18 cellular contexts compared by ENCODE assay signal in the genomic region with DNA sequence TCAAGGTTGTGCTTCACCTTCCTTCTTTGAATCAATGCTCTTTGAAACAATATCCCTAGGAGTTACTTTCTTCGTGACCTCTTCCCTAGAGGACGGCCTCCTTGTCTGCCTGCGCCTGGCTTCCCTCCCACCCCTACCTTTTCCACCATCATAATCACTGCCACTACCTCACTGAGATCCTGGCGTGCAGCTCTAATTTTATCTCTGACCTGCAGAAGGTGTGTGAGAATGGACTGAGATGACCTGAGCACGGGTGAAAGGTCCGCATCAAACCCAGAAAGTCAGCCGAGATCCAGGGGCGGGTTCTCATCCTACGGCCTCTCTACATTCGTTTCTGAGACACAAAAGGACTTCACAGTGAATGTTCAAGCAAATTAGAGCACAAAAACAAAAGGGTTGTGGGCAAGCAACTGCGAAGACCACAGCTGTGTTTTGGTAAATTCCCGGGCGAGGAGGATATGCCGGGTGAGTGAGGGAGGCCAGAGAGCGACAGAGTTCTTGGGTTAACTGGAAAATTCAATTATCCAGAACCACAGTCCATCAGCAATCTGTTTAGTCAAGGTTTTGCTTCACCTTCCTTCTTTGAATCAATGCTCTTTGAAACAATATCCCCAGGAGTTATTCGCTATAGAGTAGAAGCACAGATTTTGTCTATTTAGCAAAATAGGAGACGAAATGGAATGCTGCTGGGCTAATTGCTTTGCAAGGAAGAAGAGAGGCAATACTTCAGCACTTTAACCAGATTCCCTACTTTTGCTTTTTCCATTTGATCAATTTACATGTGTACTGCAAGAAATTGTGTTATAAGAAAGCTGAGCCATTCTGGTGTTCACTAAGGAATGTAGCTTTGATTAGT.
DNase-seq lines count a peak whose midpoint lies in the region; FAIRE-seq and TF ChIP-seq lines count a peak whose summit lies in the region.
"Had no signal": no experiment of that assay in that cellular context is flagged by ENCODE, and none has a peak within 500 bp of the region (broad histone marks: within the 10 kb centered on the region; RNA-seq: fewer than 3 reads in every experiment).

No MANE protein-coding gene starts in this region.

- TF ChIP-seq CTCF in Caco-2 (IDR thresholded peaks at IDR 0.05; ENCODE audit: insufficient read depth in 1 of 2, low read depth in 1 of 2, low read length in 1 of 2, severe bottlenecking in 1 of 2, unreplicated experiment in 1 of 2) (no peak), neural progenitor cell (IDR thresholded peaks at IDR 0.05) (no peak), osteoblast (IDR thresholded peaks at IDR 0.05; ENCODE audit: extremely low read depth, low read depth, low read length) (no peak)

- intact Hi-C loops in Caco-2 (cut with micrococcal nuclease; ENCODE audit: unreplicated experiment) = no loop called here

- H3K9me3 Mint-ChIP-seq in Caco-2 (ENCODE audit: unreplicated experiment) = peaks cover 9% of the 10 kb centered on the region
- peaks cover 11% of the 10 kb centered on the region for H3K9me3 Mint-ChIP-seq in neural progenitor cell

- H3F3A ChIP-seq in neural progenitor cell (ENCODE audit: low read depth) = no peaks in the 10 kb centered on the region

- peak overlapping the region; percentile 5 for H3K27ac Mint-ChIP-seq in Caco-2 (ENCODE audit: unreplicated experiment)
- H3K27ac Mint-ChIP-seq in neural progenitor cell = peak overlapping the region; percentile 27
- H3K27ac Mint-ChIP-seq: CD14-positive monocyte, HFFc6 had no signal

- H3K4me1 Mint-ChIP-seq in Caco-2 (ENCODE audit: low read depth, unreplicated experiment) (no peaks in the 10 kb centered on the region), neural progenitor cell (peaks cover 27% of the 10 kb centered on the region)

- H3K36me3 Mint-ChIP-seq in Caco-2 (ENCODE audit: insufficient read depth, unreplicated experiment) (peaks cover 22% of the 10 kb centered on the region), neural progenitor cell (no peaks in the 10 kb centered on the region)
- H3K36me3 Mint-ChIP-seq: CD14-positive monocyte had no signal

- no peak for TF ChIP-seq POLR2A in H54 (IDR thresholded peaks at IDR 0.05; ENCODE audit: low read depth, low read length)

- peak overlapping the region; percentile 29 for H3K4me2 ChIP-seq in neural progenitor cell
- no peak overlapping the region for H3K4me2 ChIP-seq in osteoblast (ENCODE audit: insufficient read depth, low read length)

- H3K9ac ChIP-seq in neural progenitor cell = no peak overlapping the region

- H3K27me3 ChIP-seq in Caco-2 (replicated peaks; ENCODE audit: control insufficient read depth, insufficient read depth, low read length) (no peaks in the 10 kb centered on the region), SJCRH30 (no peaks in the 10 kb centered on the region), neural progenitor cell (no peaks in the 10 kb centered on the region), osteoblast (ENCODE audit: insufficient read depth, low read length) (peaks cover 48% of the 10 kb centered on the region)
- H3K27me3 ChIP-seq: MG63 had no signal

- no peaks in the 10 kb centered on the region for H3K36me3 ChIP-seq in Caco-2 (ENCODE audit: control insufficient read depth, insufficient read depth, low read length)
- no peaks in the 10 kb centered on the region for H3K36me3 ChIP-seq in SJCRH30
- H3K36me3 ChIP-seq in neural progenitor cell = no peaks in the 10 kb centered on the region
- no peaks in the 10 kb centered on the region for H3K36me3 ChIP-seq in osteoblast (ENCODE audit: insufficient read depth, low read length)
- H3K36me3 ChIP-seq: MG63 had no signal

- H2AFZ ChIP-seq in neural progenitor cell (replicated peaks) (peak overlapping the region; percentile 32), osteoblast (ENCODE audit: low read length) (no peak overlapping the region)

- no peak overlapping the region for H3K4me3 ChIP-seq in Caco-2 (ENCODE audit: low read depth, low read length)
- peak overlapping the region; percentile 22 for H3K4me3 ChIP-seq in SJCRH30
- H3K4me3 ChIP-seq in neural progenitor cell = no peak overlapping the region
- H3K4me3 ChIP-seq in osteoblast (ENCODE audit: insufficient read depth, low read length) = no peak overlapping the region
- H3K4me3 ChIP-seq: MG63 had no signal

- TSS peak; percentile 77 for BruUV-seq in Caco-2 (replicated peaks; lab: Mats Ljungman, UMichigan)

- H4K20me1 ChIP-seq in neural progenitor cell (ENCODE audit: low read depth) (no peaks in the 10 kb centered on the region), osteoblast (ENCODE audit: insufficient read depth, low read length) (no peaks in the 10 kb centered on the region)

- H3K4me3 Mint-ChIP-seq in Caco-2 (ENCODE audit: unreplicated experiment) (no peak overlapping the region), neural progenitor cell (no peak overlapping the region)
- H3K4me3 Mint-ChIP-seq: HFFc6 had no signal

- CTCF ChIA-PET in Caco-2 (lab: Charles Lee) = no interaction called here

- POLR2A ChIA-PET in Caco-2 (lab: Charles Lee) = no interaction called here

- H3K27ac ChIP-seq in SJCRH30 = peak overlapping the region; percentile 89
- no peak overlapping the region for H3K27ac ChIP-seq in neural progenitor cell
- no peak overlapping the region for H3K27ac ChIP-seq in osteoblast (ENCODE audit: low read depth, low read length)
- H3K27ac ChIP-seq: RWPE1 had no signal

- no peak for FAIRE-seq in H54 (lab: Jason Lieb, UNC)
- FAIRE-seq: GM19239 had no signal

- H3K9me3 ChIP-seq in Caco-2 (no peaks in the 10 kb centered on the region), SJCRH30 (replicated peaks) (no peaks in the 10 kb centered on the region), neural progenitor cell (ENCODE audit: low read depth) (no peaks in the 10 kb centered on the region), osteoblast (ENCODE audit: low read depth, low read length) (no peaks in the 10 kb centered on the region)
- H3K9me3 ChIP-seq: MG63 had no signal

- H3K79me2 ChIP-seq in neural progenitor cell (ENCODE audit: low read depth) = no peaks in the 10 kb centered on the region
- H3K79me2 ChIP-seq in osteoblast (ENCODE audit: insufficient read depth, low read length) = no peaks in the 10 kb centered on the region

- H3K27me3 Mint-ChIP-seq in Caco-2 (ENCODE audit: insufficient read depth, unreplicated experiment) (no peaks in the 10 kb centered on the region), neural progenitor cell (ENCODE audit: insufficient read depth, low read depth) (peaks cover 7% of the 10 kb centered on the region)

- no peak for DNase-seq in Caco-2
- peak; percentile 91 to 92 for DNase-seq in SJCRH30
- DNase-seq in fibroblast of peridontal ligament (ENCODE audit: extremely low read depth) = peak; percentile 26
- peak; percentile 39 for DNase-seq in neural progenitor cell (ENCODE audit: low spot score)
- DNase-seq in NCI-H1417 treated with DMSO at 0.1 percent for 48 hours (lab: John Stamatoyannopoulos, UW) = no peak
- DNase-seq in Kasumi-1 (lab: John Stamatoyannopoulos, UW) = no peak
- no peak for DNase-seq in osteoblast (ENCODE audit: insufficient read length, low spot score, missing footprints)
- no peak for DNase-seq in H54 (ENCODE audit: insufficient read length, low spot score)
- DNase-seq: HFFc6, KBM-7, MG63, NCI-H1105, NCI-H187 treated with DMSO at 0.1 percent for 48 hours, NCI-H524 treated with DMSO at 0.1 percent for 48 hours, OCI-M1 had no signal

- H3K4me1 ChIP-seq in Caco-2 (peaks cover 5% of the 10 kb centered on the region; the same call in 1 of the 2 replicates), SJCRH30 (peaks cover 32% of the 10 kb centered on the region), neural progenitor cell (peaks cover 11% of the 10 kb centered on the region), osteoblast (ENCODE audit: insufficient read depth, low read length) (peaks cover 6% of the 10 kb centered on the region)

Comparison
In these comparisons a context has a peak if more than half of its experiments do, and no peak if none do; other contexts are left out.
1. DNase-seq: peak in SJCRH30 (2 of 2), fibroblast of peridontal ligament (single experiment) and neural progenitor cell (single experiment); none in Caco-2 (0 of 2), NCI-H1417 treated with DMSO at 0.1 percent for 48 hours (single experiment), Kasumi-1 (0 of 2), osteoblast (single experiment) and H54 (single experiment).